Comparison of ENCODE assay signal across 1 cellular context in the genomic region with DNA sequence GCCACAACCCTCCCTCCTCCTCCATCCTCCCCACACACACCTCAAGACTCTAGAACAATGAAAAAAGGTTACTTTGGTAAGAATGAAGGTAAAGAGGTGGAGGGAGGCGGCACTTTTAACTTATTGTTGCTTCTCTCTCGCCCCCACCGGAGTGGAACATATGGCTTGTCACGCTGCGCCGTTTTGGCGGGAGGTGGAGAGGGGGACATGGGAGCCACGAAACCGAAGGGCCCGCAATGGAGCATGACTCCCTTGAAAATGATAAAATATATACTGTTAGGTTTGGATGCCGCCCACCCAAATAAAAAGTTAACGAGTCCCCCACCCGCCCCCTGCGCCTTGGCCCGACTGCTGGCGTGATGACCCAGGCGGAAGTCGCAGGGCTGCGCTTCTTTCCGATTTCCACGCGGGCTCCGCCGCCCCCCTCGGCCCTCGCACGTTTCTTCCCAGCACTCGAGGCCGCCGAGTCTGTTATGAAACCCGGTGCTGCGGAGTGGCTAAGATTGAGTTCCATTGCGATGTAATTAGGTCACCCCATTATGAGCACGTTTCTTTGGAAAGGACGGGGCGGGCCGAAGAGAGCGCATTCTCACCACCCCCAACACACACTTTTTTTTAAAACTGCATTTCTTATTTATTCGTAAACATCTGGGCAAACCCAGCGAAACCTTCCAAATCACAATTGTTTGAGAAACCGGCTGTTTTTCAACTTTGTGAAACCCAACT.
TF ChIP-seq lines count a peak whose summit lies in the region.

No MANE protein-coding gene starts in this region.

TF ChIP-seq in HepG2, 621 proteins besides CTCF, POLR2A, EP300 and RAD21 (continued from another document and continues in another):
- TF ChIP-seq, protein P1, sequence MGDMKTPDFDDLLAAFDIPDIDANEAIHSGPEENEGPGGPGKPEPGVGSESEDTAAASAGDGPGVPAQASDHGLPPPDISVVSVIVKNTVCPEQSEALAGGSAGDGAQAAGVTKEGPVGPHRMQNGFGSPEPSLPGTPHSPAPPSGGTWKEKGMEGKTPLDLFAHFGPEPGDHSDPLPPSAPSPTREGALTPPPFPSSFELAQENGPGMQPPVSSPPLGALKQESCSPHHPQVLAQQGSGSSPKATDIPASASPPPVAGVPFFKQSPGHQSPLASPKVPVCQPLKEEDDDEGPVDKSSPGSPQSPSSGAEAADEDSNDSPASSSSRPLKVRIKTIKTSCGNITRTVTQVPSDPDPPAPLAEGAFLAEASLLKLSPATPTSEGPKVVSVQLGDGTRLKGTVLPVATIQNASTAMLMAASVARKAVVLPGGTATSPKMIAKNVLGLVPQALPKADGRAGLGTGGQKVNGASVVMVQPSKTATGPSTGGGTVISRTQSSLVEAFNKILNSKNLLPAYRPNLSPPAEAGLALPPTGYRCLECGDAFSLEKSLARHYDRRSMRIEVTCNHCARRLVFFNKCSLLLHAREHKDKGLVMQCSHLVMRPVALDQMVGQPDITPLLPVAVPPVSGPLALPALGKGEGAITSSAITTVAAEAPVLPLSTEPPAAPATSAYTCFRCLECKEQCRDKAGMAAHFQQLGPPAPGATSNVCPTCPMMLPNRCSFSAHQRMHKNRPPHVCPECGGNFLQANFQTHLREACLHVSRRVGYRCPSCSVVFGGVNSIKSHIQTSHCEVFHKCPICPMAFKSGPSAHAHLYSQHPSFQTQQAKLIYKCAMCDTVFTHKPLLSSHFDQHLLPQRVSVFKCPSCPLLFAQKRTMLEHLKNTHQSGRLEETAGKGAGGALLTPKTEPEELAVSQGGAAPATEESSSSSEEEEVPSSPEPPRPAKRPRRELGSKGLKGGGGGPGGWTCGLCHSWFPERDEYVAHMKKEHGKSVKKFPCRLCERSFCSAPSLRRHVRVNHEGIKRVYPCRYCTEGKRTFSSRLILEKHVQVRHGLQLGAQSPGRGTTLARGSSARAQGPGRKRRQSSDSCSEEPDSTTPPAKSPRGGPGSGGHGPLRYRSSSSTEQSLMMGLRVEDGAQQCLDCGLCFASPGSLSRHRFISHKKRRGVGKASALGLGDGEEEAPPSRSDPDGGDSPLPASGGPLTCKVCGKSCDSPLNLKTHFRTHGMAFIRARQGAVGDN (CRISPR knock-in tag; IDR thresholded peaks at IDR 0.05) = peak; percentile 97
- TF ChIP-seq MAF1 (CRISPR knock-in tag; IDR thresholded peaks at IDR 0.05; ENCODE audit: borderline replicate concordance) = no peak
- no peak for TF ChIP-seq RNF2 (conservative IDR thresholded peaks at IDR 0.05; ENCODE audit: low read depth)
- no peak for TF ChIP-seq SP140L (CRISPR knock-in tag; IDR thresholded peaks at IDR 0.05; ENCODE audit: borderline replicate concordance)
- TF ChIP-seq PHF20 (CRISPR knock-in tag; IDR thresholded peaks at IDR 0.05) = no peak
- TF ChIP-seq ZNF775 (CRISPR knock-in tag; IDR thresholded peaks at IDR 0.05; ENCODE audit: borderline replicate concordance) = no peak
- no peak; the same call in 1 of the 2 replicates for TF ChIP-seq UBTF (CRISPR knock-in tag; IDR thresholded peaks at IDR 0.05)
- no peak for TF ChIP-seq USF2 (IDR thresholded peaks at IDR 0.05; ENCODE audit: low read depth, low read length)
- TF ChIP-seq USF2 (CRISPR knock-in tag; IDR thresholded peaks at IDR 0.05; ENCODE audit: borderline replicate concordance) = no peak
- peak; percentile 47; the same call in 1 of the 2 replicates for TF ChIP-seq HDAC1 (CRISPR knock-in tag; IDR thresholded peaks at IDR 0.05)
- no peak for TF ChIP-seq NR1H2 (CRISPR knock-in tag; IDR thresholded peaks at IDR 0.05; ENCODE audit: borderline replicate concordance, low read depth)
- no peak for TF ChIP-seq RBAK (CRISPR knock-in tag; IDR thresholded peaks at IDR 0.05)
- TF ChIP-seq ZBTB1 (CRISPR knock-in tag; IDR thresholded peaks at IDR 0.05; ENCODE audit: borderline replicate concordance) = no peak
- TF ChIP-seq, protein P2, sequence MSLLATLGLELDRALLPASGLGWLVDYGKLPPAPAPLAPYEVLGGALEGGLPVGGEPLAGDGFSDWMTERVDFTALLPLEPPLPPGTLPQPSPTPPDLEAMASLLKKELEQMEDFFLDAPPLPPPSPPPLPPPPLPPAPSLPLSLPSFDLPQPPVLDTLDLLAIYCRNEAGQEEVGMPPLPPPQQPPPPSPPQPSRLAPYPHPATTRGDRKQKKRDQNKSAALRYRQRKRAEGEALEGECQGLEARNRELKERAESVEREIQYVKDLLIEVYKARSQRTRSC (CRISPR knock-in tag; IDR thresholded peaks at IDR 0.05; ENCODE audit: low read depth) = peak; percentile 34; the same call in 1 of the 2 replicates
- no peak for TF ChIP-seq PHF5A (CRISPR knock-in tag; IDR thresholded peaks at IDR 0.05; ENCODE audit: low read depth, unreplicated experiment)
- no peak for TF ChIP-seq ZFP36L2 (CRISPR knock-in tag; IDR thresholded peaks at IDR 0.05)
- TF ChIP-seq NCOA2 (CRISPR knock-in tag; IDR thresholded peaks at IDR 0.05) = no peak; the same call in 1 of the 2 replicates
- TF ChIP-seq U2AF1 (optimal IDR thresholded peaks at IDR 0.05; ENCODE audit: low read depth, low read length) = peak; percentile 65
- TF ChIP-seq CAMTA2 (CRISPR knock-in tag; IDR thresholded peaks at IDR 0.05; ENCODE audit: borderline replicate concordance) = no peak
- no peak for TF ChIP-seq YEATS2 (CRISPR knock-in tag; IDR thresholded peaks at IDR 0.05; ENCODE audit: borderline replicate concordance)
- 0 out of 2 replicates have a peak, but pooled peaks have one; percentile 51 for TF ChIP-seq ZNF230 (CRISPR knock-in tag; IDR thresholded peaks at IDR 0.05)
- no peak; the same call in 1 of the 2 replicates for TF ChIP-seq TOE1 (CRISPR knock-in tag; IDR thresholded peaks at IDR 0.05)
- TF ChIP-seq, protein P3, sequence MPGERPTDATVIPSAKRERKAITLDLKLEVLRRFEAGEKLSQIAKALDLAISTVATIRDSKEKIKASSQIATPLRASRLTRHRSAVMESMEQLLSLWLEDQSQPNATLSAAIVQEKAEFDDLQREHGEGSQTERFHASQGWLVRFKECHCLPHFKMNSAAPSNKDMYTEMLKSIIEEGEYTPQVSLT (CRISPR knock-in tag; IDR thresholded peaks at IDR 0.05; ENCODE audit: borderline replicate concordance, low read depth) = no peak
- peak; percentile 48 for TF ChIP-seq SOX5 (CRISPR knock-in tag; IDR thresholded peaks at IDR 0.05; ENCODE audit: borderline replicate concordance)
- TF ChIP-seq PRDM10 (CRISPR knock-in tag; IDR thresholded peaks at IDR 0.05; ENCODE audit: low read depth) = no peak
- TF ChIP-seq FOXO4 (CRISPR knock-in tag; conservative IDR thresholded peaks at IDR 0.05) = no peak
- TF ChIP-seq CENPT (CRISPR knock-in tag; IDR thresholded peaks at IDR 0.05; ENCODE audit: low read depth) = no peak
- TF ChIP-seq ZFY (CRISPR knock-in tag; IDR thresholded peaks at IDR 0.05) = no peak; the same call in 1 of the 2 replicates
- TF ChIP-seq THRA (CRISPR knock-in tag; IDR thresholded peaks at IDR 0.05; ENCODE audit: borderline replicate concordance) = no peak
- TF ChIP-seq SIN3B (IDR thresholded peaks at IDR 0.05; ENCODE audit: low read length) = no peak
- TF ChIP-seq TBP (CRISPR knock-in tag; IDR thresholded peaks at IDR 0.05) = no peak
- TF ChIP-seq SRSF4 (IDR thresholded peaks at IDR 0.05; ENCODE audit: low read depth, low read length, poor library complexity, severe bottlenecking) = no peak
- peak; percentile 84 for TF ChIP-seq DMAP1 (CRISPR knock-in tag; IDR thresholded peaks at IDR 0.05)
- no peak for TF ChIP-seq ZNF207 (IDR thresholded peaks at IDR 0.05; ENCODE audit: borderline replicate concordance)
- no peak; the same call in 1 of the 2 replicates for TF ChIP-seq BRD4 (CRISPR knock-in tag; IDR thresholded peaks at IDR 0.05)
- no peak for TF ChIP-seq SMARCE1 (IDR thresholded peaks at IDR 0.05; ENCODE audit: borderline replicate concordance)
- no peak for TF ChIP-seq NR0B2 (CRISPR knock-in tag; IDR thresholded peaks at IDR 0.05)
- no peak for TF ChIP-seq ZNF746 (CRISPR knock-in tag; IDR thresholded peaks at IDR 0.05)
- TF ChIP-seq SETDB1 (CRISPR knock-in tag; IDR thresholded peaks at IDR 0.05; ENCODE audit: borderline replicate concordance) = no peak
- TF ChIP-seq RXRB (CRISPR knock-in tag; IDR thresholded peaks at IDR 0.05; ENCODE audit: borderline replicate concordance) = peak; percentile 25; the same call in 1 of the 2 replicates
- no peak for TF ChIP-seq ZNF224 (CRISPR knock-in tag; IDR thresholded peaks at IDR 0.05)
